In the genomic region with DNA sequence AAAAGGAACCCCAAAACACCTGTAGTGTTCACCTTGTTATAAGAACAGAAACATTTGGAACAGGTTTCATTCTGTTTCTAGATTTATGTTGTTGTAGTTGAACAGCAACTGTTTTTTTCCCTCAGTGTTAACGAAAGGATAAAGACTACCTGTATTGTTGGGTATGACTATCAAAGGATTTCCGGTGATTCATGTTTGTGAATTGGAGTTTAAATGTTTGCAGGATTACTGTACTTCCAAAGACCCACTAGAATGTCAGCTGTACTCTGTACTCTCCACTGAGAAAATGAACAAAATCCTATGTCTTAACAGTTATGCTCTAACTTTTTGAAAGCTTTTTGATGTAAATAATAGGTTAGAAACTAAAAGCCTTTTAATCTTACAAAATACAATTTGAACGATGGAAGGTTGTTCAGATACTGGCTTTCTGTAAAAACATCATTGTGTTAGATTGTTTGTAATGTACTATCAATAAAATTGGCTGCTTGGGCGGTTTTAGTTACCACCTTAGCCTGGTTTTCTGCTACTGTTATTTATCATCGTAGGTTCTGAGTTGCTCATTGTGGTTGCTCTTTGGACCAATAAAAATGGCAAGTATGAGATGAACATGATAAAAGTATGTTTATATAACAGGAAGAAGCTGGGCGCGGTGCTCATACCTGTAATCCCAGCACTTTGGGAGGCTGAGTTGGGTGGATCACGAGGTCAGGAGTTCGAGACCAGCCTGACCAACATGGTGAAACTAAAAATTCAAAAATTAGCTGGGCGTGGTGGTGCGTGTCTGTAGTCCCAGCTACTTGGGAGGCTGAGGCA, we compare ENCODE assay signal across 1 cellular context.
TF ChIP-seq lines count a peak whose summit lies in the region.

No MANE protein-coding gene starts in this region.

TF ChIP-seq in A549, 52 proteins besides CTCF, POLR2A, EP300 and RAD21 (continued from another document):
- TF ChIP-seq, protein P1, sequence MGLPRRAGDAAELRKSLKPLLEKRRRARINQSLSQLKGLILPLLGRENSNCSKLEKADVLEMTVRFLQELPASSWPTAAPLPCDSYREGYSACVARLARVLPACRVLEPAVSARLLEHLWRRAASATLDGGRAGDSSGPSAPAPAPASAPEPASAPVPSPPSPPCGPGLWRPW (IDR thresholded peaks at IDR 0.05): no peak
- TF ChIP-seq GATA3 (IDR thresholded peaks at IDR 0.05; ENCODE audit: borderline replicate concordance) (no peak), FOXS1 (CRISPR knock-in tag; IDR thresholded peaks at IDR 0.05) (no peak), JUNB (IDR thresholded peaks at IDR 0.05) (no peak), RARB (CRISPR knock-in tag; IDR thresholded peaks at IDR 0.05) (no peak), CHD2 (IDR thresholded peaks at IDR 0.05; ENCODE audit: low read length, partially characterized antibody) (no peak), MAFK (IDR thresholded peaks at IDR 0.05; ENCODE audit: partially characterized antibody) (no peak), EHF (CRISPR knock-in tag; IDR thresholded peaks at IDR 0.05) (no peak)
- TF ChIP-seq, protein P2, sequence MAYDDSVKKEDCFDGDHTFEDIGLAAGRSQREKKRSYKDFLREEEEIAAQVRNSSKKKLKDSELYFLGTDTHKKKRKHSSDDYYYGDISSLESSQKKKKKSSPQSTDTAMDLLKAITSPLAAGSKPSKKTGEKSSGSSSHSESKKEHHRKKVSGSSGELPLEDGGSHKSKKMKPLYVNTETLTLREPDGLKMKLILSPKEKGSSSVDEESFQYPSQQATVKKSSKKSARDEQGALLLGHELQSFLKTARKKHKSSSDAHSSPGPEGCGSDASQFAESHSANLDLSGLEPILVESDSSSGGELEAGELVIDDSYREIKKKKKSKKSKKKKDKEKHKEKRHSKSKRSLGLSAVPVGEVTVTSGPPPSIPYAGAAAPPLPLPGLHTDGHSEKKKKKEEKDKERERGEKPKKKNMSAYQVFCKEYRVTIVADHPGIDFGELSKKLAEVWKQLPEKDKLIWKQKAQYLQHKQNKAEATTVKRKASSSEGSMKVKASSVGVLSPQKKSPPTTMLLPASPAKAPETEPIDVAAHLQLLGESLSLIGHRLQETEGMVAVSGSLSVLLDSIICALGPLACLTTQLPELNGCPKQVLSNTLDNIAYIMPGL (CRISPR knock-in tag; IDR thresholded peaks at IDR 0.05; ENCODE audit: borderline replicate concordance): no peak
